In the genomic region with DNA sequence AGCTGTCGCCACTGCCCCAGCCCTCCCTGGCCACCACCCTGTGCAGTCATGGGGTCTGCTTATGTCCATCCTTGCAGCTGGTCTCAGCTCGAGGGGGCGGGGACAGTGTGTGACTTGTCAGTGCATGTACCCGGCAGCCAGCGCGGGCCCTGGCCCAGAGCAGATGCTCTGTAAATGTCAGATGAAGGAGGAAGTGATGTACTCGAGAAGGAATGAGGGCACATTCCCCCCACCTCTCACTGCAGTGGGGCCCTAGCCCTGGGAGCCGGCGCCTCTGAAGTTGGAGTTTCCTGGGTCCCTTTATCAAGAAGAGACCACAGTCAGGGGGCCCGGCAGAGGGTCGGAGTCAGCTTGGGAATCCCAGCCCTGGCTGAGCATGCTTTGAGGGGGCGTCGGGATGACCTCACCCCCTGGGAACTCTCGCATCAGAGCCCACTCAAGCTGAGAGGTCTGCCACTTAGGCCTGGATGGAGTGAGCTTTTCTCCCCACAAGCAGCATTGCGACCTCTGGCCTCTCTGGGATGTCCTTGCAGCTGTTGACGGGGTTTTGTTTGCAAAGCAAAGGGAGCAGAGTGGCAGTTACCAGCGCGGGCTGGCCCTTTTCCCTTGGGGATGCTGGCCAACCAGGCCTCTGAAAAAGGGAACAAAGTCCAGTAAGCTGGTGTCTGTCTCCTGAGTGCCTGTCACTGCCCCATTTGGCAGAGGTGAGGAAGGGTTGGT, we compare ENCODE assay signal across 8 cellular contexts. TPM values are rescaled to one million over a fixed set of nuclear protein-coding genes. Genes with fewer than 3 reads are reported as not detected.
DNase-seq lines count a peak whose midpoint lies in the region; ATAC-seq and TF ChIP-seq lines count a peak whose summit lies in the region.

No MANE protein-coding gene starts in this region.

- H4K20me1 ChIP-seq in mammary epithelial cell (ENCODE audit: insufficient read depth, low read length) = no peaks in the 10 kb centered on the region

- H3K4me1 ChIP-seq in mammary epithelial cell (ENCODE audit: insufficient read depth, low read length) (peaks cover 16% of the 10 kb centered on the region), subcutaneous abdominal adipose tissue (ENCODE audit: control insufficient read depth in 5 of 5, insufficient read depth in 5 of 5, low read length in 5 of 5) (peaks cover 0 to 68% (median 23%) of the 10 kb centered on the region in 5 donors)

- intact Hi-C loops in mammary epithelial cell (cut with micrococcal nuclease) = no loop called here

- dilution Hi-C loops in mammary epithelial cell (cut with HindIII; ENCODE audit: low sequenced_read_pairs) = no loop called here

- peak overlapping the region; percentile 40 for H3K4me2 ChIP-seq in mammary epithelial cell (ENCODE audit: insufficient read depth, low read depth, low read length)

- BruUV-seq in mammary epithelial cell (replicated peaks; lab: Mats Ljungman, UMichigan) = TSS peak; percentile 91

- H2AFZ ChIP-seq in mammary epithelial cell (ENCODE audit: low read depth, low read length) = peak overlapping the region; percentile 91

- H3K36me3 ChIP-seq in mammary epithelial cell (ENCODE audit: insufficient read depth, low read length) = no peaks in the 10 kb centered on the region
- peaks cover 0 to 4% (median 0%) of the 10 kb centered on the region in 5 donors for H3K36me3 ChIP-seq in subcutaneous abdominal adipose tissue (ENCODE audit: control insufficient read depth in 5 of 5, insufficient read depth in 5 of 5, low read length in 5 of 5)

- no peaks in the 10 kb centered on the region for H3K79me2 ChIP-seq in mammary epithelial cell (ENCODE audit: insufficient read depth, low read length)

- 9% methylated on average over 16 of the region's 18 CpGs for WGBS in mammary epithelial cell (ENCODE audit: low coverage, missing lambda C conversion rate)

- H3K4me3 ChIP-seq in AG09309 (ENCODE audit: control insufficient read depth, low read depth, low read length) = no peak overlapping the region
- H3K4me3 ChIP-seq in mammary epithelial cell (replicated peaks in 1 of 3; ENCODE audit: insufficient read depth in 1 of 3, low read depth in 2 of 3, low read length in 3 of 3) = no peak overlapping the region
- no peak overlapping the region for H3K4me3 ChIP-seq in subcutaneous abdominal adipose tissue (ENCODE audit: low read depth in 1 of 5, low read length in 5 of 5)

- in situ Hi-C loops in mammary epithelial cell (cut with MboI; ENCODE audit: low sequenced_read_pairs in 2 of 2) = no loop called here

- no peaks in the 10 kb centered on the region for H3K27me3 ChIP-seq in mammary epithelial cell (ENCODE audit: insufficient read depth, low read length)
- peaks cover 0 to 9% (median 3%) of the 10 kb centered on the region in 5 donors for H3K27me3 ChIP-seq in subcutaneous abdominal adipose tissue (ENCODE audit: control insufficient read depth in 5 of 5, insufficient read depth in 4 of 5, low read length in 5 of 5)

- H3K9ac ChIP-seq in mammary epithelial cell (ENCODE audit: insufficient read depth, low read length) = no peak overlapping the region
- no peak overlapping the region for H3K9ac ChIP-seq in subcutaneous abdominal adipose tissue (ENCODE audit: low read length in 5 of 5)

- DNase-seq in AG09309 (ENCODE audit: low read depth) (peak; percentile 37), NCI-H1092 (lab: John Stamatoyannopoulos, UW) (peak; percentile 33), mammary epithelial cell (peak; percentile 54), left lobe of liver (ENCODE audit: low spot score) (peak; percentile 96), cortex of kidney (lab: John Stamatoyannopoulos, UW) (no peak), NCI-H524 treated with DMSO at 0.1 percent for 48 hours (lab: John Stamatoyannopoulos, UW) (no peak), NCI-H146 treated with DMSO at 0.1 percent for 48 hours (lab: John Stamatoyannopoulos, UW; ENCODE audit: unreplicated experiment) (no peak)

- ATAC-seq in left lobe of liver = peak; percentile 90

- H3K9me3 ChIP-seq in mammary epithelial cell (replicated peaks; ENCODE audit: insufficient read depth, low read length) (no peaks in the 10 kb centered on the region), subcutaneous abdominal adipose tissue (ENCODE audit: control insufficient read depth in 5 of 5, low read length in 5 of 5) (peaks cover 0 to 20% (median 16%) of the 10 kb centered on the region in 5 donors)

- H3K27ac ChIP-seq in mammary epithelial cell (ENCODE audit: insufficient read depth, low read depth, low read length) (peak overlapping the region; percentile 7), subcutaneous abdominal adipose tissue (ENCODE audit: low read depth, low read length) (peak overlapping the region; percentile 23)

- CTCF ChIA-PET in mammary epithelial cell (lab: Charles Lee; ENCODE audit: low non-redundant PET) = no interaction called here

- TF ChIP-seq CTCF in AG09309 (IDR thresholded peaks at IDR 0.05; ENCODE audit: control insufficient read depth, insufficient read depth, low read depth, low read length, missing control alignments) (no peak), mammary epithelial cell (conservative IDR thresholded peaks at IDR 0.05 in 1 of 2, IDR thresholded peaks at IDR 0.05 in 1 of 2; ENCODE audit: extremely low read depth in 1 of 2, insufficient read depth in 1 of 2, low read depth in 1 of 2, low read length in 2 of 2) (no peak)

RNA-seq across cellular contexts. Expression of gene NEURL1B, which starts 19.0 kb away (rescaled TPM):
- total RNA-seq in mammary epithelial cell = 1 to 10 TPM in 1 of 2 donors, under 1 TPM in 1; 0.50 to 2.9 TPM
- 1.5 TPM for polyA plus RNA-seq in mammary epithelial cell
- 0.36 TPM for polyA minus RNA-seq in mammary epithelial cell
- 9.5 TPM for total RNA-seq in left lobe of liver

Comparison
In these comparisons a context has a peak if more than half of its experiments do, and no peak if none do; other contexts are left out.
1. DNase-seq: peak in AG09309 (single experiment), NCI-H1092 (single experiment), mammary epithelial cell (single experiment) and left lobe of liver (single experiment); none in cortex of kidney (single experiment), NCI-H524 treated with DMSO at 0.1 percent for 48 hours (single experiment) and NCI-H146 treated with DMSO at 0.1 percent for 48 hours (single experiment).